In the genomic region with DNA sequence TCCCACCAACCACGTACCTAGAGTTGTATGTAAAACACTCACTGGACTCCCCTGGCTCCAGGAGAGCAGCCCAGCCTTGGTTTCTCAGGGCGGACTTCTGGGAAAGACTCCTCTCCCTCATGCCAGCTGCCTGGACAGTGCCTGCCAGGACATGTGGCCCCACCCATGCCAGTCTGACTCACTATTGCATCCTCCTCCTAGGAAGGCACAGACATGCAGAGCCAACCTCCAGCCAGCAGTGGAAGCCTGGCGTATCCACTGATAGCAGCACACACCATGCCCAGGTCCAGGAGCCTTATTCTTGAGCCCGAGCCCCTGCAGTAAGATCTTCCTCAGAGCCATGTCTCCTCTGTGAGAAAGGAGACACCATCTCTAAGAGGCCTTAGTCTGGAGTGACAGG, we compare ENCODE assay signal across 8 cellular contexts. TPM values are rescaled to one million over a fixed set of nuclear protein-coding genes. Genes with fewer than 3 reads are reported as not detected.
DNase-seq lines count a peak whose midpoint lies in the region; ATAC-seq lines count a peak whose summit lies in the region.

No MANE protein-coding gene starts in this region.

- peak overlapping the region; percentile 91 for H3K27ac ChIP-seq in esophagus (ENCODE audit: low read depth in 2 of 2, low read length in 1 of 2)

- H3K4me1 ChIP-seq in esophagus (ENCODE audit: control insufficient read depth in 2 of 2, insufficient read depth in 2 of 2, low read length in 1 of 2), result peaks cover 4 to 16% of the 10 kb centered on the region in 2 donors

- intact Hi-C loops in posterior cingulate gyrus (cut with DNase I), result no loop called here

- H3K27me3 ChIP-seq in esophagus (ENCODE audit: control insufficient read depth in 1 of 2, insufficient read depth in 2 of 2, low read length in 2 of 2), result no peaks in the 10 kb centered on the region

- WGBS in esophagus, 2 donors, result 43 to 70% methylated on average over 4 of the region's 4 CpGs

- peaks cover 3 to 9% of the 10 kb centered on the region in 2 donors for H3K36me3 ChIP-seq in esophagus (ENCODE audit: control insufficient read depth in 2 of 2, insufficient read depth in 2 of 2, low read length in 1 of 2)

- peak overlapping the region in 1 of 2 donors; percentile 2 for H3K4me3 ChIP-seq in esophagus (ENCODE audit: low read depth in 1 of 2, low read length in 2 of 2)

- no peak for ATAC-seq in GM18907 (IDR thresholded peaks at IDR 0.05; ENCODE audit: unreplicated experiment)

- H3K9me3 ChIP-seq in esophagus (ENCODE audit: control insufficient read depth in 2 of 2, insufficient read depth in 1 of 2, low read depth in 1 of 2, low read length in 1 of 2), result no peaks in the 10 kb centered on the region

- DNase-seq in EH (ENCODE audit: low read depth) (peak; percentile 53), RKO (ENCODE audit: low spot score) (peak; percentile 60), posterior cingulate gyrus (peak in 8 of 10 donors; percentile 39 to 94 (median 68)), islet precursor cell (no peak), MV-4-11 (lab: John Stamatoyannopoulos, UW) (no peak), superior temporal gyrus (ENCODE audit: extremely low spot score) (no peak)

RNA-seq across cellular contexts. Expression of a gene that starts 8.6 kb away (rescaled TPM):
- polyA plus RNA-seq in esophagus, result 100 to 1,000 TPM; 235 to 528 TPM

RNA-seq across cellular contexts. Expression of a gene that starts 24.8 kb away (rescaled TPM):
- polyA plus RNA-seq in esophagus, result 1 to 10 TPM; 1.1 to 1.6 TPM

RNA-seq across cellular contexts. Expression of a gene that starts 49.9 kb away (rescaled TPM):
- polyA plus RNA-seq in esophagus, result 10 to 100 TPM; 28.4 to 52.3 TPM

Comparison
In these comparisons a context has a peak if more than half of its experiments do, and no peak if none do; other contexts are left out.
1. DNase-seq: peak in EH (single experiment), RKO (single experiment) and posterior cingulate gyrus (8 of 10); none in islet precursor cell (single experiment), MV-4-11 (single experiment) and superior temporal gyrus (single experiment).